In the genomic region with DNA sequence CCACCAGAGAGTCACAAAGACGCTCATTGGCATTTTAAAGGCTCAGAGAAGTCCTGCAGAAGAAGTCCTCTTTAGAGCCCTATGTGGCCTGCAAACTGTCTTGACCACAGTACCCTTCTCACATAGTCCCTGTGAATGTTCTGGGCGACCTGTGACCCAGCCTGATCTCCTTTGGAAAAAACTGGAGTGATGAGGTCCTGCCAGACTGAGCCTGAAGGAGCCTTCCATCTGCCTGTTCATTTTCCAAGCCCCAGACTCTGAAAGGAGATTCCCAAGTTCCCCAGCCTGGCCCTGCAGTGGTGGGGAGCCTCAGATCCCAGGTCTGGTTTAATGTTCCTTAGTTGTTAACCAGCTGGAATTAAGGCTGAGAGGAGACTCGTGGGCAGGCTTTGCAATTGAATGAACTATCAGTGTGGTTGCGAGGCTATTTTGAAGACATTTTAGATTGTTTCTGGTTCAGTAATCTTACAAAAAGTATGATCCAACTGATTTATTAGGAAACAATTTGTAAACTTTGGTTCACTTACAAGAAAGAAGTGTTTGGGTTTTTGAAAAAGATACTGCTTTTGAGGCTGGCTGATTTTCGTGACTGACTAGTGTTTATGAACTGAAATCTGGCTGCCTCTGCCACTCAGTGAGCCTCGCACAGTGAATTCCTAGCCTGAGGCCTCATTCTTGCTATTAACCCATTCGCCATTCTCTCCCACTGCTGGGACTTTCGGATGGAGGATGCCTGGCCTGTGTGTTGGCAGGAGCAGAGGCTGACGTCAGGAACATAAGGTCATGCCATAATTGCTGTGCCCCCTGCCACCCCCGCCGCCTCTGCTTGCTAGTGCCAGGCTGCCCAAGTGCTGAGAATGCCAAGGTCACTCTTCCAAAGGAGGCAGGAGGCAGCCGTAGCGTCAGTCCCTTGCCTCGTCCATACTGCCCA, we compare ENCODE assay signal across 13 cellular contexts.
DNase-seq lines count a peak whose midpoint lies in the region; ATAC-seq and TF ChIP-seq lines count a peak whose summit lies in the region.
"Had no signal": no experiment of that assay in that cellular context is flagged by ENCODE, and none has a peak within 500 bp of the region (broad histone marks: within the 10 kb centered on the region; RNA-seq: fewer than 3 reads in every experiment).

No MANE protein-coding gene starts in this region.

- DNase-seq in M059J (ENCODE audit: low read depth): peak; percentile 96
- peak; percentile 35 for DNase-seq in endodermal cell
- no peak for DNase-seq in lower lobe of right lung
- no peak for DNase-seq in upper lobe of right lung
- no peak for DNase-seq in DMS114 treated with DMSO at 0.1 percent for 48 hours (lab: John Stamatoyannopoulos, UW; ENCODE audit: unreplicated experiment)
- no peak for DNase-seq in T-helper 2 cell
- DNase-seq: activated naive CD4-positive, alpha-beta T cell treated with anti-CD3 and anti-CD28 coated beads for 36 hours; left colon; right lobe of liver; SHP77 had no signal

- H3K36me3 ChIP-seq in endodermal cell (ENCODE audit: control insufficient read depth, insufficient read depth, low read length) (no peaks in the 10 kb centered on the region), lower lobe of right lung (no peaks in the 10 kb centered on the region), upper lobe of right lung (no peaks in the 10 kb centered on the region)
- H3K36me3 ChIP-seq: right lobe of liver had no signal

- no peaks in the 10 kb centered on the region for H3K36me3 Mint-ChIP-seq in endodermal cell (ENCODE audit: low read depth)

- intact Hi-C loops in lower lobe of right lung (cut with DNase I): no loop called here
- intact Hi-C loops in upper lobe of right lung (cut with DNase I): no loop called here

- no peaks in the 10 kb centered on the region for H3K27me3 Mint-ChIP-seq in endodermal cell (ENCODE audit: insufficient read depth)

- H3K27ac Mint-ChIP-seq in endodermal cell: no peak overlapping the region
- H3K27ac Mint-ChIP-seq: activated naive CD4-positive, alpha-beta T cell treated with anti-CD3 and anti-CD28 coated beads for 36 hours had no signal

- no peak overlapping the region for H3K4me3 ChIP-seq in endodermal cell (ENCODE audit: low read length)
- no peak overlapping the region for H3K4me3 ChIP-seq in lower lobe of right lung
- H3K4me3 ChIP-seq in upper lobe of right lung: no peak overlapping the region
- H3K4me3 ChIP-seq: right lobe of liver had no signal

- H3K27ac ChIP-seq in endodermal cell (ENCODE audit: low read depth, low read length): no peak overlapping the region
- H3K27ac ChIP-seq in lower lobe of right lung: peak overlapping the region; percentile 27
- peak overlapping the region; percentile 30 for H3K27ac ChIP-seq in upper lobe of right lung
- H3K27ac ChIP-seq: right lobe of liver had no signal

- no peaks in the 10 kb centered on the region for H3K4me1 ChIP-seq in endodermal cell (ENCODE audit: control insufficient read depth, insufficient read depth, low read length)
- peaks cover under 1% of the 10 kb centered on the region for H3K4me1 ChIP-seq in lower lobe of right lung
- peaks cover 17% of the 10 kb centered on the region for H3K4me1 ChIP-seq in upper lobe of right lung
- H3K4me1 ChIP-seq: right lobe of liver had no signal

- H3K27me3 ChIP-seq in endodermal cell (ENCODE audit: control insufficient read depth, insufficient read depth, low read length, poor library complexity, severe bottlenecking) (no peaks in the 10 kb centered on the region), lower lobe of right lung (ENCODE audit: low read depth) (no peaks in the 10 kb centered on the region), upper lobe of right lung (no peaks in the 10 kb centered on the region)
- H3K27me3 ChIP-seq: right lobe of liver had no signal

- H3K4me1 Mint-ChIP-seq in endodermal cell: peaks cover 29% of the 10 kb centered on the region

- TF ChIP-seq CTCF in endodermal cell (conservative IDR thresholded peaks at IDR 0.05) (no peak), lower lobe of right lung (IDR thresholded peaks at IDR 0.05) (no peak), upper lobe of right lung (IDR thresholded peaks at IDR 0.05) (no peak)

- no peak overlapping the region for H3K9ac ChIP-seq in endodermal cell (ENCODE audit: extremely low read depth, low read length, poor library complexity, severe bottlenecking)

- ATAC-seq in lower lobe of right lung (no peak), upper lobe of right lung (no peak), GM21737 (IDR thresholded peaks at IDR 0.05; ENCODE audit: unreplicated experiment) (no peak), HG03039 (IDR thresholded peaks at IDR 0.05; ENCODE audit: unreplicated experiment) (no peak)
- ATAC-seq: activated CD4-positive, CD25-positive, alpha-beta regulatory T cell treated with anti-CD3 and anti-CD28 coated beads, Interleukin-2, amount 50 U/mL, for 24 hours; left colon; right lobe of liver had no signal

- no peaks in the 10 kb centered on the region for H3K9me3 ChIP-seq in endodermal cell (ENCODE audit: control insufficient read depth, low read length)
- no peaks in the 10 kb centered on the region for H3K9me3 ChIP-seq in lower lobe of right lung
- no peaks in the 10 kb centered on the region for H3K9me3 ChIP-seq in upper lobe of right lung
- H3K9me3 ChIP-seq: right lobe of liver had no signal

- 87 to 96% methylated on average over 10 to 14 of the region's 14 CpGs for WGBS in endodermal cell (ENCODE audit: insufficient coverage in 1 of 2, insufficient read length in 1 of 2), 2 experiments

- H3K9me3 Mint-ChIP-seq in endodermal cell: no peaks in the 10 kb centered on the region
- H3K9me3 Mint-ChIP-seq: activated naive CD4-positive, alpha-beta T cell treated with anti-CD3 and anti-CD28 coated beads for 36 hours had no signal

- H3K4me3 Mint-ChIP-seq in endodermal cell: no peak overlapping the region
- H3K4me3 Mint-ChIP-seq: activated naive CD4-positive, alpha-beta T cell treated with anti-CD3 and anti-CD28 coated beads for 36 hours had no signal

Comparison
In these comparisons a context has a peak if more than half of its experiments do, and no peak if none do; other contexts are left out.
1. DNase-seq: peak in M059J (single experiment) and endodermal cell (single experiment); none in lower lobe of right lung (single experiment), upper lobe of right lung (single experiment), DMS114 treated with DMSO at 0.1 percent for 48 hours (single experiment) and T-helper 2 cell (0 of 5).